Comparison of ENCODE assay signal across 22 cellular contexts in genomic region chrX:40864972-40865371, GRCh38.
DNase-seq lines count a peak whose midpoint lies in the region; ATAC-seq and TF ChIP-seq lines count a peak whose summit lies in the region.
"Had no signal": no experiment of that assay in that cellular context is flagged by ENCODE, and none has a peak within 500 bp of the region (broad histone marks: within the 10 kb centered on the region; RNA-seq: fewer than 3 reads in every experiment).

No MANE protein-coding gene starts in this region.

- ATAC-seq in activated CD8-positive, alpha-beta T cell treated with anti-CD3 and anti-CD28 coated beads, Interleukin-2, amount 10 ng/mL, durations not matched to agents 7 days and 5 days, result no peak
- ATAC-seq: foreskin keratinocyte; lower lobe of right lung; naive thymus-derived CD4-positive, alpha-beta T cell; stimulated activated naive CD8-positive, alpha-beta T cell treated with anti-CD3 and anti-CD28 coated beads, Interleukin-15, Interleukin-2, amounts not matched to agents 100 U/mL and 50 U/mL, for 24 hours had no signal

- no peak overlapping the region for H3K4me3 Mint-ChIP-seq in activated CD8-positive, alpha-beta T cell treated with anti-CD3 and anti-CD28 coated beads, Interleukin-2, amount 10 ng/mL, durations not matched to agents 7 days and 5 days
- H3K4me3 Mint-ChIP-seq: activated naive CD4-positive, alpha-beta T cell treated with anti-CD3 and anti-CD28 coated beads for 36 hours; naive thymus-derived CD4-positive, alpha-beta T cell had no signal

- no peaks in the 10 kb centered on the region for H3K36me3 Mint-ChIP-seq in activated CD8-positive, alpha-beta T cell treated with anti-CD3 and anti-CD28 coated beads, Interleukin-2, amount 10 ng/mL, durations not matched to agents 7 days and 5 days (ENCODE audit: low read depth)
- H3K36me3 Mint-ChIP-seq: naive thymus-derived CD4-positive, alpha-beta T cell had no signal

- H3K27me3 ChIP-seq in AG04450 (ENCODE audit: control insufficient read depth, insufficient read depth, low read length) (no peaks in the 10 kb centered on the region), A673 (replicated peaks; ENCODE audit: insufficient read depth, low read depth, low read length, poor library complexity) (no peaks in the 10 kb centered on the region)
- H3K27me3 ChIP-seq: cardiac muscle cell, foreskin keratinocyte, upper lobe of left lung had no signal

- H3K9me3 ChIP-seq in AG04450 (ENCODE audit: control insufficient read depth, insufficient read depth, low read length), result no peaks in the 10 kb centered on the region; the same call in 1 of the 2 replicates
- no peaks in the 10 kb centered on the region for H3K9me3 ChIP-seq in A673 (ENCODE audit: low read depth, low read length, poor library complexity, severe bottlenecking)
- H3K9me3 ChIP-seq: lower lobe of right lung had no signal

- H3K4me1 ChIP-seq in A673 (ENCODE audit: insufficient read depth, low read length, poor library complexity, severe bottlenecking), result no peaks in the 10 kb centered on the region
- H3K4me1 ChIP-seq: lower lobe of right lung, upper lobe of left lung had no signal

- BruUV-seq in A673 (replicated peaks; lab: Mats Ljungman, UMichigan), result no TSS peak

- H3K36me3 ChIP-seq in A673 (ENCODE audit: insufficient read depth, low read length, poor library complexity, severe bottlenecking), result no peaks in the 10 kb centered on the region
- H3K36me3 ChIP-seq: cardiac muscle cell, lower lobe of right lung, upper lobe of left lung had no signal

- no peaks in the 10 kb centered on the region for H3K4me1 Mint-ChIP-seq in activated CD8-positive, alpha-beta T cell treated with anti-CD3 and anti-CD28 coated beads, Interleukin-2, amount 10 ng/mL, durations not matched to agents 7 days and 5 days (ENCODE audit: low read depth)
- H3K4me1 Mint-ChIP-seq: naive thymus-derived CD4-positive, alpha-beta T cell had no signal

- H3K27ac ChIP-seq in AG04450 (ENCODE audit: low read depth, low read length) (no peak overlapping the region), A673 (ENCODE audit: low read depth, low read length, poor library complexity, severe bottlenecking) (no peak overlapping the region)
- H3K27ac ChIP-seq: cardiac muscle cell, foreskin keratinocyte, lower lobe of right lung, upper lobe of left lung had no signal

- no peaks in the 10 kb centered on the region for H3K9me3 Mint-ChIP-seq in activated CD8-positive, alpha-beta T cell treated with anti-CD3 and anti-CD28 coated beads, Interleukin-2, amount 10 ng/mL, durations not matched to agents 7 days and 5 days (ENCODE audit: insufficient read depth)
- H3K9me3 Mint-ChIP-seq: activated naive CD4-positive, alpha-beta T cell treated with anti-CD3 and anti-CD28 coated beads for 36 hours had no signal

- POLR2A ChIA-PET in AG04450 (lab: Yijun Ruan, JAX) (no interaction called here), A673 (lab: Charles Lee; ENCODE audit: low non-redundant PET) (no interaction called here)
- POLR2A ChIA-PET in activated CD8-positive, alpha-beta T cell treated with anti-CD3 and anti-CD28 coated beads, Interleukin-2, amount 10 ng/mL, durations not matched to agents 7 days and 5 days (lab: Charles Lee), result no interaction called here

- intact Hi-C loops in A673 (cut with micrococcal nuclease; ENCODE audit: unreplicated experiment), result no loop called here

- no peak overlapping the region for H3K27ac Mint-ChIP-seq in activated CD8-positive, alpha-beta T cell treated with anti-CD3 and anti-CD28 coated beads, Interleukin-2, amount 10 ng/mL, durations not matched to agents 7 days and 5 days
- H3K27ac Mint-ChIP-seq: activated naive CD4-positive, alpha-beta T cell treated with anti-CD3 and anti-CD28 coated beads for 36 hours; naive thymus-derived CD4-positive, alpha-beta T cell had no signal

- H3K27me3 Mint-ChIP-seq in activated CD8-positive, alpha-beta T cell treated with anti-CD3 and anti-CD28 coated beads, Interleukin-2, amount 10 ng/mL, durations not matched to agents 7 days and 5 days (ENCODE audit: low read depth), result peaks cover 10% of the 10 kb centered on the region

- TF ChIP-seq CTCF in AG04450 (IDR thresholded peaks at IDR 0.05; ENCODE audit: low read depth, low read length) (no peak), A673 (conservative IDR thresholded peaks at IDR 0.05; ENCODE audit: low read depth, low read length) (no peak)

- DNase-seq in AG04450 (ENCODE audit: low read depth, low spot score) (peak; percentile 53), HS-27A (ENCODE audit: low read depth) (peak; percentile 31), amniotic stem cell (lab: John Stamatoyannopoulos, UW) (peak; percentile 28), glomerular visceral epithelial cell (ENCODE audit: extremely low spot score) (peak; percentile 12), KG1 (lab: John Stamatoyannopoulos, UW) (no peak), A673 (ENCODE audit: low spot score) (no peak), epidermal melanocyte (ENCODE audit: insufficient read length, low spot score) (no peak)
- no peak for DNase-seq in activated CD8-positive, alpha-beta T cell treated with anti-CD3 and anti-CD28 coated beads, Interleukin-2, amount 10 ng/mL, durations not matched to agents 7 days and 5 days
- DNase-seq: ACHN; activated CD4-positive, alpha-beta T cell treated with anti-CD3 and anti-CD28 coated beads for 4 hours; activated naive CD4-positive, alpha-beta T cell treated with anti-CD3 and anti-CD28 coated beads for 36 hours; COR-L47; effector CD4-positive, alpha-beta T cell; foreskin keratinocyte; lower lobe of right lung; naive thymus-derived CD4-positive, alpha-beta T cell; NCI-H1436 treated with DMSO at 0.1 percent for 48 hours; SHP77 treated with DMSO at 0.1 percent for 48 hours; stimulated activated CD4-positive, alpha-beta T cell treated with anti-CD3 and anti-CD28 coated beads, Interleukin-15, amount 100 ng/mL, for 24 hours; stimulated activated naive CD8-positive, alpha-beta T cell treated with anti-CD3 and anti-CD28 coated beads, Interleukin-15, Interleukin-2, amounts not matched to agents 100 U/mL and 50 U/mL, for 24 hours; upper lobe of left lung had no signal

- CTCF ChIA-PET in AG04450 (lab: Charles Lee), result no interaction called here
- CTCF ChIA-PET in activated CD8-positive, alpha-beta T cell treated with anti-CD3 and anti-CD28 coated beads, Interleukin-2, amount 10 ng/mL, durations not matched to agents 7 days and 5 days (lab: Charles Lee), result no interaction called here
- CTCF ChIA-PET in A673 (lab: Charles Lee), result no interaction called here

- no peak overlapping the region for H3K4me3 ChIP-seq in AG04450 (ENCODE audit: low read depth, low read length)
- H3K4me3 ChIP-seq in A673 (ENCODE audit: low read depth, low read length, poor library complexity, severe bottlenecking), result no peak overlapping the region
- H3K4me3 ChIP-seq: cardiac muscle cell, lower lobe of right lung, upper lobe of left lung had no signal

Comparison
In these comparisons a context has a peak if more than half of its experiments do, and no peak if none do; other contexts are left out.
1. DNase-seq: peak in AG04450 (single experiment), HS-27A (single experiment), amniotic stem cell (single experiment) and glomerular visceral epithelial cell (single experiment); none in activated CD8-positive, alpha-beta T cell treated with anti-CD3 and anti-CD28 coated beads, Interleukin-2, amount 10 ng/mL, durations not matched to agents 7 days and 5 days (single experiment), KG1 (single experiment), A673 (single experiment) and epidermal melanocyte (single experiment).